Comparison of ENCODE assay signal across 8 cellular contexts in the genomic region with DNA sequence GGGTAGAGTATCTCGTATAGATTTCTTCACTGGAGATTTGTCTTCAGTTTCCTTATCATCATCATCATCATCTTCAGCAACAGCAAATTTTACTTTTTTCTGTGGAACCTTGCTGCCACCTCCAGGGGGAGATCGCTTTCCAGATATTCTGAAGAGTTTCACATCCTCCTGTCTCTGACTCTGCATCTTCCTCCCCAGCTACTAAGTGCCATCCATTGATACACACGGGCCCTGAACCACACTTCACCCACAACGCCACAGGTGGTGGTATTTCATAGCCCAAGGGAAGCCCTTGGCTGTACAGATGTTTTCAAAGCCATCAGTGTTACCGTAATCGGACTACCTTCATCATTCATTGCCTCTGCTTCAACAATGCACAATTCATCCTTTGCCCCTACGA.
DNase-seq lines count a peak whose midpoint lies in the region; ATAC-seq and TF ChIP-seq lines count a peak whose summit lies in the region.

No MANE protein-coding gene starts in this region.

- POLR2A ChIA-PET in CD8-positive, alpha-beta T cell (lab: Charles Lee) = interaction anchor here (1.0 to 2.9 kb wide), 5 partner anchors 18 to 82 kb away, joined by 3 to 12 read pairs (median 3); partner anchors contain the start of gene PPP2R5C

- no peak overlapping the region for H2AFZ ChIP-seq in MM.1S (ENCODE audit: low read length)

- 84 to 89% methylated on average over 7 of the region's 7 CpGs for WGBS in thyroid gland, 2 donors

- H3K79me2 ChIP-seq in MM.1S (ENCODE audit: low read length) = peaks cover 72% of the 10 kb centered on the region

- intact Hi-C loops in CD8-positive, alpha-beta T cell (cut with DNase I, micrococcal nuclease) = loop anchor here (1.0 to 5.0 kb wide), 6 partner anchors 19 to 136 kb away; no protein-coding TSS in a partner anchor
- intact Hi-C loops in thyroid gland (cut with DNase I) = loop anchor here (10.0 kb wide), 1 partner anchor 49 kb away; no protein-coding TSS in a partner anchor

- peaks cover 9% of the 10 kb centered on the region for H3K36me3 ChIP-seq in CD8-positive, alpha-beta T cell (ENCODE audit: insufficient read depth, low read length)
- H3K36me3 ChIP-seq in MM.1S (replicated peaks; ENCODE audit: insufficient read depth, low read length) (no peaks in the 10 kb centered on the region), thyroid gland (no peaks in the 10 kb centered on the region)

- peaks cover 67% of the 10 kb centered on the region for H3K4me1 ChIP-seq in CD8-positive, alpha-beta T cell (ENCODE audit: insufficient read depth, low read length)
- H3K4me1 ChIP-seq in MM.1S (ENCODE audit: low read length) (peaks cover 10% of the 10 kb centered on the region; the same call in 1 of the 2 replicates), thyroid gland (peaks cover 12 to 37% of the 10 kb centered on the region in 2 donors)

- no peaks in the 10 kb centered on the region for H4K20me1 ChIP-seq in MM.1S (ENCODE audit: insufficient read depth, low read length)

- H3K9ac ChIP-seq in MM.1S (ENCODE audit: low read length) = no peak overlapping the region

- peak; percentile 70 for ATAC-seq in CD8-positive, alpha-beta T cell
- ATAC-seq in GM21390 (IDR thresholded peaks at IDR 0.05; ENCODE audit: unreplicated experiment) = peak; percentile 57
- ATAC-seq in HG02852 (IDR thresholded peaks at IDR 0.05; ENCODE audit: unreplicated experiment) = no peak

- peaks cover 89% of the 10 kb centered on the region for H3K4me1 Mint-ChIP-seq in CD8-positive, alpha-beta T cell (ENCODE audit: low read depth)

- H3K9me2 ChIP-seq in MM.1S (replicated peaks; ENCODE audit: insufficient read depth, low read length) = no peaks in the 10 kb centered on the region

- CTCF ChIA-PET in CD8-positive, alpha-beta T cell (lab: Charles Lee) = interaction anchor here (0.9 to 4.5 kb wide), 9 partner anchors 17 to 137 kb away, joined by 3 to 28 read pairs (median 5); no protein-coding TSS in a partner anchor

- no peaks in the 10 kb centered on the region for H3K9me3 Mint-ChIP-seq in CD8-positive, alpha-beta T cell

- H3K36me3 Mint-ChIP-seq in CD8-positive, alpha-beta T cell = peaks cover 56% of the 10 kb centered on the region

- no peak overlapping the region for H3K4me3 ChIP-seq in CD8-positive, alpha-beta T cell (ENCODE audit: low read depth, low read length)
- H3K4me3 ChIP-seq in MM.1S (ENCODE audit: low read length) (no peak overlapping the region), thyroid gland (replicated peaks in 1 of 3) (no peak overlapping the region)

- no peak overlapping the region for H3K4me2 ChIP-seq in MM.1S (ENCODE audit: low read depth, low read length)

- DNase-seq in CD8-positive, alpha-beta T cell = peak in 6 of 7 experiments; percentile 24 to 72 (median 58)
- DNase-seq in MM.1S (peak; percentile 80), medulla oblongata (ENCODE audit: extremely low spot score) (peak; percentile 59), anterior cingulate cortex (lab: John Stamatoyannopoulos, UW) (no peak), thyroid gland (no peak)
- DNase-seq in activated effector memory CD4-positive, alpha-beta T cell treated with Interleukin-2 at 50 U/mL for 16 hours = peak; percentile 41

- no peaks in the 10 kb centered on the region for H3K27me3 Mint-ChIP-seq in CD8-positive, alpha-beta T cell (ENCODE audit: low read depth)

- peak overlapping the region; percentile 52 for H3K4me3 Mint-ChIP-seq in CD8-positive, alpha-beta T cell

- H3K27ac ChIP-seq in CD8-positive, alpha-beta T cell (ENCODE audit: low read depth, low read length) = no peak overlapping the region
- peak overlapping the region; percentile 35; the same call in 1 of the 2 replicates for H3K27ac ChIP-seq in MM.1S (ENCODE audit: low read length)
- H3K27ac ChIP-seq in thyroid gland = no peak overlapping the region

- H3K27me3 ChIP-seq in CD8-positive, alpha-beta T cell (ENCODE audit: insufficient read depth, low read length) = no peaks in the 10 kb centered on the region
- H3K27me3 ChIP-seq in MM.1S (replicated peaks; ENCODE audit: insufficient read depth, low read length) = no peaks in the 10 kb centered on the region
- no peaks in the 10 kb centered on the region for H3K27me3 ChIP-seq in thyroid gland

- H3K27ac Mint-ChIP-seq in CD8-positive, alpha-beta T cell = peak overlapping the region; percentile 90

- H3F3A ChIP-seq in MM.1S (ENCODE audit: insufficient read depth, low read length) = peaks cover 3% of the 10 kb centered on the region; the same call in 1 of the 2 replicates

- TF ChIP-seq CTCF in CD8-positive, alpha-beta T cell (IDR thresholded peaks at IDR 0.05) = peak; percentile 72
- TF ChIP-seq CTCF in MM.1S (IDR thresholded peaks at IDR 0.05; ENCODE audit: low read length) (peak; percentile 62), thyroid gland (IDR thresholded peaks at IDR 0.05) (peak in 1 of 6 experiments; percentile 16)

- H3K9me3 ChIP-seq in CD8-positive, alpha-beta T cell (ENCODE audit: low read length) = no peaks in the 10 kb centered on the region
- H3K9me3 ChIP-seq in MM.1S (replicated peaks; ENCODE audit: insufficient read depth, low read length) (no peaks in the 10 kb centered on the region), thyroid gland (no peaks in the 10 kb centered on the region)

- TF ChIP-seq POLR2A in thyroid gland (IDR thresholded peaks at IDR 0.05) = no peak

Comparison
In these comparisons a context has a peak if more than half of its experiments do, and no peak if none do; other contexts are left out.
1. DNase-seq: peak in CD8-positive, alpha-beta T cell (6 of 7), MM.1S (single experiment), activated effector memory CD4-positive, alpha-beta T cell treated with Interleukin-2 at 50 U/mL for 16 hours (single experiment) and medulla oblongata (single experiment); none in anterior cingulate cortex (0 of 58) and thyroid gland (0 of 2).